In genomic region chr1:26733982-26734381, GRCh38 we compare ENCODE assay signal across 12 cellular contexts. TPM values are rescaled to one million over a fixed set of nuclear protein-coding genes. Genes with fewer than 3 reads are reported as not detected.
A peak's percentile ranks its signal among the peaks of the same experiment; 100 is the strongest.
DNase-seq lines count a peak whose midpoint lies in the region; ATAC-seq and TF ChIP-seq lines count a peak whose summit lies in the region.
"Had no signal": no experiment of that assay in that cellular context is flagged by ENCODE, and none has a peak within 500 bp of the region (broad histone marks: within the 10 kb centered on the region; RNA-seq: fewer than 3 reads in every experiment).

No MANE protein-coding gene starts in this region.

- peaks cover 20 to 27% of the 10 kb centered on the region in 2 donors for H3K4me1 ChIP-seq in naive thymus-derived CD4-positive, alpha-beta T cell (ENCODE audit: control insufficient read depth in 2 of 2, insufficient read depth in 2 of 2, low read length in 2 of 2)

- CTCF ChIA-PET in BJ (lab: Yijun Ruan, JAX): interaction anchor here (1.4 kb wide), 1 partner anchor 18 kb away, joined by 4 read pairs; no protein-coding TSS in a partner anchor
- CTCF ChIA-PET in naive thymus-derived CD4-positive, alpha-beta T cell (lab: Charles Lee): interaction anchor here (1.0 kb wide), 1 partner anchor 91 kb away, joined by 3 read pairs; no protein-coding TSS in a partner anchor

- intact Hi-C loops in naive thymus-derived CD4-positive, alpha-beta T cell (cut with micrococcal nuclease): loop anchor here in 1 of 2 donors (1.0 kb wide), 1 partner anchor 10 kb away; no protein-coding TSS in a partner anchor

- H3K4me3 ChIP-seq in BJ (ENCODE audit: low read depth, low read length): no peak overlapping the region
- no peak overlapping the region for H3K4me3 ChIP-seq in astrocyte of the cerebellum (ENCODE audit: low read depth, low read length)
- no peak overlapping the region for H3K4me3 ChIP-seq in naive thymus-derived CD4-positive, alpha-beta T cell (ENCODE audit: low read length)
- H3K4me3 ChIP-seq: skin epidermis, testis had no signal

- in situ Hi-C loops in astrocyte of the cerebellum (cut with HindIII; ENCODE audit: low sequenced_read_pairs): no loop called here

- H3K27me3 ChIP-seq in BJ (ENCODE audit: control insufficient read depth, insufficient read depth, low read length): no peaks in the 10 kb centered on the region
- H3K27me3 ChIP-seq in naive thymus-derived CD4-positive, alpha-beta T cell (ENCODE audit: control insufficient read depth in 2 of 2, insufficient read depth in 2 of 2, low read length in 2 of 2): no peaks in the 10 kb centered on the region
- H3K27me3 ChIP-seq: testis had no signal

- no peaks in the 10 kb centered on the region for H3K27me3 Mint-ChIP-seq in HFFc6 (ENCODE audit: insufficient read depth)
- no peaks in the 10 kb centered on the region for H3K27me3 Mint-ChIP-seq in naive thymus-derived CD4-positive, alpha-beta T cell

- H3K4me1 Mint-ChIP-seq in HFFc6 (ENCODE audit: low read depth): peaks cover 60% of the 10 kb centered on the region
- peaks cover 42 to 78% (median 65%) of the 10 kb centered on the region in 7 donors for H3K4me1 Mint-ChIP-seq in naive thymus-derived CD4-positive, alpha-beta T cell

- H3K4me3 Mint-ChIP-seq in HFFc6: peak overlapping the region; percentile 37; the same call in 1 of the 2 replicates
- peak overlapping the region in 9 of 10 donors; percentile 5 to 72 (median 36) for H3K4me3 Mint-ChIP-seq in naive thymus-derived CD4-positive, alpha-beta T cell

- peak overlapping the region; percentile 81 for H3K27ac Mint-ChIP-seq in HFFc6
- peak overlapping the region; percentile 62 to 89 (median 79) for H3K27ac Mint-ChIP-seq in naive thymus-derived CD4-positive, alpha-beta T cell

- H3K36me3 Mint-ChIP-seq in HFFc6 (ENCODE audit: low read depth): peaks cover 34% of the 10 kb centered on the region
- peaks cover 4 to 36% (median 27%) of the 10 kb centered on the region in 5 donors for H3K36me3 Mint-ChIP-seq in naive thymus-derived CD4-positive, alpha-beta T cell

- H3K9me3 ChIP-seq in naive thymus-derived CD4-positive, alpha-beta T cell (ENCODE audit: control insufficient read depth in 2 of 3, low read length in 3 of 3): no peaks in the 10 kb centered on the region
- H3K9me3 ChIP-seq: testis had no signal

- H3K27ac ChIP-seq in naive thymus-derived CD4-positive, alpha-beta T cell (ENCODE audit: low read depth, low read length): peak overlapping the region; percentile 45
- H3K27ac ChIP-seq: testis had no signal

- peak; percentile 79 for DNase-seq in BJ (ENCODE audit: low read depth)
- peak; percentile 70 for DNase-seq in HFFc6
- peak; percentile 95 for DNase-seq in astrocyte of the cerebellum (ENCODE audit: low read depth)
- DNase-seq in naive thymus-derived CD4-positive, alpha-beta T cell: no peak
- no peak for DNase-seq in NCI-H446 treated with DMSO at 0.1 percent for 48 hours (lab: John Stamatoyannopoulos, UW)
- no peak for DNase-seq in NCI-H2107 (lab: John Stamatoyannopoulos, UW)
- no peak for DNase-seq in activated CD4-positive, CD25-positive, alpha-beta regulatory T cell treated with anti-CD3 and anti-CD28 coated beads, Interleukin-2, amount 50 U/mL, for 72 hours
- DNase-seq: left colon, NCI-H510A, testis had no signal

- ATAC-seq in naive thymus-derived CD4-positive, alpha-beta T cell: peak; percentile 38
- ATAC-seq in GM21786 (IDR thresholded peaks at IDR 0.05; ENCODE audit: unreplicated experiment): no peak
- ATAC-seq: left colon had no signal

- H3K9me3 Mint-ChIP-seq in HFFc6: no peaks in the 10 kb centered on the region
- peaks cover 0 to 2% (median 0%) of the 10 kb centered on the region in 11 donors for H3K9me3 Mint-ChIP-seq in naive thymus-derived CD4-positive, alpha-beta T cell

- POLR2A ChIA-PET in BJ (lab: Charles Lee): no interaction called here
- POLR2A ChIA-PET in naive thymus-derived CD4-positive, alpha-beta T cell (lab: Charles Lee): no interaction called here

- peaks cover 12% of the 10 kb centered on the region for H3K36me3 ChIP-seq in BJ (ENCODE audit: control insufficient read depth, insufficient read depth, low read length)
- peaks cover 17 to 73% (median 28%) of the 10 kb centered on the region in 3 experiments for H3K36me3 ChIP-seq in naive thymus-derived CD4-positive, alpha-beta T cell (ENCODE audit: control insufficient read depth in 2 of 3, insufficient read depth in 3 of 3, low read length in 3 of 3)

- TF ChIP-seq CTCF in BJ (IDR thresholded peaks at IDR 0.05; ENCODE audit: insufficient read depth, low read depth, low read length) (no peak), HFFc6 (IDR thresholded peaks at IDR 0.05) (no peak), astrocyte of the cerebellum (IDR thresholded peaks at IDR 0.05; ENCODE audit: low read depth, low read length, missing control alignments) (no peak)

RNA-seq across cellular contexts. Expression of gene ARID1A, which starts 38.2 kb away (rescaled TPM):
- 9.3 and 16.0 TPM in 2 replicates for polyA plus RNA-seq in BJ (2011; rRNA removed)
- polyA minus RNA-seq in BJ (2011; rRNA and poly(A)+ RNA removed): 28.5 and 50.6 TPM in 2 replicates
- 10 to 100 TPM; 46.1 to 51.2 (median 49.2) TPM for total RNA-seq in HFFc6 (2021; fragmentation: NEBNext Ultra II Directional; extraction: Animal tissue kit (Norgen Biotek cat#: 25700))
- total RNA-seq in naive thymus-derived CD4-positive, alpha-beta T cell: 100 to 1,000 TPM; 118 to 148 (median 131) TPM
- polyA plus RNA-seq in naive thymus-derived CD4-positive, alpha-beta T cell: 10 to 100 TPM; 22.3 to 26.6 TPM

RNA-seq across cellular contexts. Expression of gene PIGV, which starts 53.8 kb away (rescaled TPM):
- 25.7 and 28.0 TPM in 2 replicates for polyA plus RNA-seq in BJ (2011; rRNA removed)
- 23.0 and 34.3 TPM in 2 replicates for polyA minus RNA-seq in BJ (2011; rRNA and poly(A)+ RNA removed)
- total RNA-seq in HFFc6 (2021; fragmentation: NEBNext Ultra II Directional; extraction: Animal tissue kit (Norgen Biotek cat#: 25700)): 10 to 100 TPM; 11.5 to 16.4 (median 13.6) TPM
- 10 to 100 TPM in 4 of 5 experiments, 1 to 10 TPM in 1; 8.4 to 17.9 (median 16.7) TPM for total RNA-seq in naive thymus-derived CD4-positive, alpha-beta T cell
- polyA plus RNA-seq in naive thymus-derived CD4-positive, alpha-beta T cell: 10 to 100 TPM in 1 of 2 donors, 1 to 10 TPM in 1; 7.0 to 11.3 TPM

Comparison
In these comparisons a context has a peak if more than half of its experiments do, and no peak if none do; other contexts are left out.
1. DNase-seq: peak in BJ (single experiment), HFFc6 (single experiment) and astrocyte of the cerebellum (single experiment); none in naive thymus-derived CD4-positive, alpha-beta T cell (0 of 9), NCI-H446 treated with DMSO at 0.1 percent for 48 hours (single experiment), NCI-H2107 (single experiment) and activated CD4-positive, CD25-positive, alpha-beta regulatory T cell treated with anti-CD3 and anti-CD28 coated beads, Interleukin-2, amount 50 U/mL, for 72 hours (single experiment).